In genomic region chr12:121577443-121578180, GRCh38 we compare ENCODE assay signal across 9 cellular contexts. TPM values are rescaled to one million over a fixed set of nuclear protein-coding genes. Genes with fewer than 3 reads are reported as not detected.
DNase-seq lines count a peak whose midpoint lies in the region; ATAC-seq and TF ChIP-seq lines count a peak whose summit lies in the region.
"Had no signal": no experiment of that assay in that cellular context is flagged by ENCODE, and none has a peak within 500 bp of the region (broad histone marks: within the 10 kb centered on the region; RNA-seq: fewer than 3 reads in every experiment).

No MANE protein-coding gene starts in this region.

- H3K9me3 ChIP-seq in SK-N-SH: no peaks in the 10 kb centered on the region
- no peaks in the 10 kb centered on the region for H3K9me3 ChIP-seq in iPS DF 6.9 (ENCODE audit: control insufficient read depth, insufficient read depth, low read length)
- H3K9me3 ChIP-seq in body of pancreas: no peaks in the 10 kb centered on the region

- peaks cover 25% of the 10 kb centered on the region for H3K4me1 Mint-ChIP-seq in activated CD4-positive, alpha-beta memory T cell treated with anti-CD3 and anti-CD28 coated beads for 36 hours (ENCODE audit: low read depth)
- peaks cover 40% of the 10 kb centered on the region for H3K4me1 Mint-ChIP-seq in stimulated activated memory B cell treated with anti-CD40 and anti-IgM and Interleukin-4, amounts not matched to agents 10 μg/mL and 1 μg/mL and 100 μg/mL, for 72 hours

- CTCF ChIA-PET in SK-N-SH (lab: Yijun Ruan, JAX): interaction anchor here (0.9 to 5.0 kb wide), 2 partner anchors 25 to 91 kb away, joined by 3 to 30 read pairs; no protein-coding TSS in a partner anchor
- CTCF ChIA-PET in activated CD4-positive, alpha-beta memory T cell treated with anti-CD3 and anti-CD28 coated beads for 36 hours (lab: Charles Lee): interaction anchor here (0.6 to 4.6 kb wide), 4 partner anchors 19 to 134 kb away, joined by 3 to 41 read pairs (median 4); partner anchors contain the start of gene ORAI1

- 90% methylated on average over 9 of the region's 10 CpGs for WGBS in SK-N-SH (ENCODE audit: low lambda C conversion rate)
- no CpG with 5 or more reads among the region's 10 CpGs for WGBS in iPS DF 6.9 (ENCODE audit: insufficient coverage, insufficient read length)
- WGBS in body of pancreas, 2 donors: 84 to 92% methylated on average over 9 to 10 of the region's 10 CpGs

- H3K36me3 Mint-ChIP-seq in activated CD4-positive, alpha-beta memory T cell treated with anti-CD3 and anti-CD28 coated beads for 36 hours: peaks cover 6% of the 10 kb centered on the region
- peaks cover 26% of the 10 kb centered on the region for H3K36me3 Mint-ChIP-seq in stimulated activated memory B cell treated with anti-CD40 and anti-IgM and Interleukin-4, amounts not matched to agents 10 μg/mL and 1 μg/mL and 100 μg/mL, for 72 hours

- ATAC-seq in SK-N-SH treated with all-trans-retinoic acid at 6 μM for 48 hours (no peak), HG02885 (IDR thresholded peaks at IDR 0.05; ENCODE audit: poor library complexity, unreplicated experiment) (no peak), body of pancreas (no peak), GM21825 (IDR thresholded peaks at IDR 0.05; ENCODE audit: unreplicated experiment) (no peak)
- no peak for ATAC-seq in stimulated activated memory B cell treated with anti-CD40 and anti-IgM and Interleukin-4, amounts not matched to agents 10 μg/mL and 1 μg/mL and 100 μg/mL, for 72 hours

- DNase-seq in SK-N-SH: no peak
- DNase-seq in activated CD4-positive, alpha-beta memory T cell treated with anti-CD3 and anti-CD28 coated beads for 36 hours: no peak
- no peak for DNase-seq in iPS DF 6.9 (ENCODE audit: low read depth, low spot score)
- DNase-seq in body of pancreas: no peak

- H3K36me3 ChIP-seq in SK-N-SH (replicated peaks in 1 of 2; ENCODE audit: control insufficient read depth in 1 of 2, insufficient read depth in 2 of 2, low read length in 1 of 2) (peaks cover 17 to 19% of the 10 kb centered on the region in 2 experiments), iPS DF 6.9 (ENCODE audit: control insufficient read depth, insufficient read depth, low read length) (peaks cover 20% of the 10 kb centered on the region), body of pancreas (replicated peaks in 1 of 2; ENCODE audit: insufficient read depth in 1 of 2, low read depth in 2 of 2) (no peaks in the 10 kb centered on the region)

- H4K20me1 ChIP-seq in SK-N-SH (ENCODE audit: insufficient read depth): no peaks in the 10 kb centered on the region

- H3K4me3 ChIP-seq in SK-N-SH (ENCODE audit: low read depth in 2 of 2, low read length in 1 of 2): peak overlapping the region in 1 of 2 experiments; percentile 55; a peak in 2 of 4 replicates
- H3K4me3 ChIP-seq in iPS DF 6.9 (ENCODE audit: low read length): peak overlapping the region; percentile 50; the same call in 1 of the 2 replicates
- no peak overlapping the region for H3K4me3 ChIP-seq in body of pancreas

- H2AFZ ChIP-seq in SK-N-SH (ENCODE audit: low read depth): peak overlapping the region; percentile 58; the same call in 1 of the 2 replicates

- POLR2A ChIA-PET in SK-N-SH (lab: Yijun Ruan, JAX): no interaction called here
- POLR2A ChIA-PET in activated CD4-positive, alpha-beta memory T cell treated with anti-CD3 and anti-CD28 coated beads for 36 hours (lab: Charles Lee): interaction anchor here (0.7 to 2.3 kb wide), 5 partner anchors 11 to 83 kb away, joined by 3 to 9 read pairs (median 3); partner anchors contain the start of gene ORAI1

- peaks cover 37% of the 10 kb centered on the region for H3F3A ChIP-seq in SK-N-SH (replicated peaks; ENCODE audit: insufficient read depth)

- H3K4me1 ChIP-seq in SK-N-SH (ENCODE audit: control insufficient read depth in 1 of 2, insufficient read depth in 2 of 2, low read depth in 1 of 2, low read length in 1 of 2): peaks cover 23 to 26% of the 10 kb centered on the region in 2 experiments; a peak in 3 of 4 replicates
- H3K4me1 ChIP-seq in iPS DF 6.9 (ENCODE audit: control insufficient read depth, insufficient read depth, low read length): peaks cover 2% of the 10 kb centered on the region
- peaks cover 39% of the 10 kb centered on the region for H3K4me1 ChIP-seq in body of pancreas

- TF ChIP-seq RAD21 in SK-N-SH (IDR thresholded peaks at IDR 0.05; ENCODE audit: low read length): no peak

- no peak for TF ChIP-seq EP300 in SK-N-SH (IDR thresholded peaks at IDR 0.05; ENCODE audit: borderline replicate concordance in 1 of 2, low read depth in 1 of 2, low read length in 1 of 2)

- peak overlapping the region; percentile 32 for H3K4me3 Mint-ChIP-seq in activated CD4-positive, alpha-beta memory T cell treated with anti-CD3 and anti-CD28 coated beads for 36 hours
- H3K4me3 Mint-ChIP-seq in stimulated activated memory B cell treated with anti-CD40 and anti-IgM and Interleukin-4, amounts not matched to agents 10 μg/mL and 1 μg/mL and 100 μg/mL, for 72 hours: peak overlapping the region; percentile 37

- no peak for TF ChIP-seq CTCF in SK-N-SH (IDR thresholded peaks at IDR 0.05)
- TF ChIP-seq CTCF in body of pancreas (IDR thresholded peaks at IDR 0.05): no peak

- H3K9ac ChIP-seq in SK-N-SH: peak overlapping the region; percentile 70

- no peaks in the 10 kb centered on the region for H3K27me3 ChIP-seq in SK-N-SH (ENCODE audit: insufficient read depth)
- H3K27me3 ChIP-seq in iPS DF 6.9 (ENCODE audit: control insufficient read depth, insufficient read depth, low read length): no peaks in the 10 kb centered on the region
- H3K27me3 ChIP-seq in body of pancreas: no peaks in the 10 kb centered on the region

- no peak overlapping the region for H3K27ac Mint-ChIP-seq in activated CD4-positive, alpha-beta memory T cell treated with anti-CD3 and anti-CD28 coated beads for 36 hours
- H3K27ac Mint-ChIP-seq in stimulated activated memory B cell treated with anti-CD40 and anti-IgM and Interleukin-4, amounts not matched to agents 10 μg/mL and 1 μg/mL and 100 μg/mL, for 72 hours: peak overlapping the region; percentile 70

- H3K4me2 ChIP-seq in SK-N-SH: peak overlapping the region; percentile 96

- H3K79me2 ChIP-seq in SK-N-SH (ENCODE audit: insufficient read depth): peaks cover 24% of the 10 kb centered on the region

- peak overlapping the region in 1 of 2 experiments; percentile 98; a peak in 2 of 4 replicates for H3K27ac ChIP-seq in SK-N-SH (ENCODE audit: low read depth in 2 of 2, low read length in 1 of 2)
- peak overlapping the region; percentile 93 for H3K27ac ChIP-seq in iPS DF 6.9 (ENCODE audit: low read length)
- H3K27ac ChIP-seq in body of pancreas: peak overlapping the region in 1 of 4 donors; percentile 3
- H3K27ac ChIP-seq: C4-2B had no signal

- no peak for TF ChIP-seq POLR2A in body of pancreas (IDR thresholded peaks at IDR 0.05)

- intact Hi-C loops in activated CD4-positive, alpha-beta memory T cell treated with anti-CD3 and anti-CD28 coated beads for 36 hours (cut with micrococcal nuclease): no loop called here
- intact Hi-C loops in body of pancreas (cut with DNase I): loop anchor here (10.0 kb wide), 1 partner anchor 47 kb away; the partner anchor contains the start of gene ORAI1

- H3K9me3 Mint-ChIP-seq in activated CD4-positive, alpha-beta memory T cell treated with anti-CD3 and anti-CD28 coated beads for 36 hours: no peaks in the 10 kb centered on the region
- H3K9me3 Mint-ChIP-seq in stimulated activated memory B cell treated with anti-CD40 and anti-IgM and Interleukin-4, amounts not matched to agents 10 μg/mL and 1 μg/mL and 100 μg/mL, for 72 hours: no peaks in the 10 kb centered on the region

- H3K9me2 ChIP-seq in SK-N-SH: no peaks in the 10 kb centered on the region

- no peaks in the 10 kb centered on the region for H3K27me3 Mint-ChIP-seq in activated CD4-positive, alpha-beta memory T cell treated with anti-CD3 and anti-CD28 coated beads for 36 hours
- H3K27me3 Mint-ChIP-seq in stimulated activated memory B cell treated with anti-CD40 and anti-IgM and Interleukin-4, amounts not matched to agents 10 μg/mL and 1 μg/mL and 100 μg/mL, for 72 hours: no peaks in the 10 kb centered on the region

TF ChIP-seq in SK-N-SH, 30 proteins besides CTCF, POLR2A, EP300 and RAD21 (continues in another document):
- TF ChIP-seq TCF12 (IDR thresholded peaks at IDR 0.05) (no peak), SMC3 (IDR thresholded peaks at IDR 0.05; ENCODE audit: low read depth, low read length) (no peak), TEAD4 (IDR thresholded peaks at IDR 0.05; ENCODE audit: borderline replicate concordance, insufficient read depth) (no peak), YY1 (IDR thresholded peaks at IDR 0.05; ENCODE audit: low read depth) (no peak), FOXJ3 (CRISPR knock-in tag; IDR thresholded peaks at IDR 0.05) (no peak), FOSL2 (IDR thresholded peaks at IDR 0.05; ENCODE audit: borderline replicate concordance, low read depth) (no peak), GABPA (IDR thresholded peaks at IDR 0.05; ENCODE audit: low read depth) (no peak), POLR2AphosphoS5 (IDR thresholded peaks at IDR 0.05; ENCODE audit: low read depth, low read length) (no peak), RXRA (IDR thresholded peaks at IDR 0.05; ENCODE audit: borderline replicate concordance, low read depth) (no peak), ELF1 (IDR thresholded peaks at IDR 0.05) (no peak)

TF ChIP-seq in SK-N-SH treated with all-trans-retinoic acid at 6 μM for 48 hours, 23 proteins besides CTCF, POLR2A, EP300 and RAD21 (continues in another document):
- no peak for TF ChIP-seq CSDC2 (CRISPR knock-in tag; IDR thresholded peaks at IDR 0.05)

RNA-seq across cellular contexts. Expression of gene KDM2B, which starts 3.2 kb away (rescaled TPM):
- polyA plus RNA-seq in SK-N-SH (2012; rRNA removed): 9.6 and 11.5 TPM in 2 replicates
- polyA plus RNA-seq in SK-N-SH (2012; cell fraction: cytosol; rRNA removed): 8.2 and 11.0 TPM in 2 replicates
- 25.9 and 32.9 TPM in 2 replicates for polyA plus RNA-seq in SK-N-SH (2012; cell fraction: nucleus; rRNA removed)
- total RNA-seq in activated CD4-positive, alpha-beta memory T cell treated with anti-CD3 and anti-CD28 coated beads for 36 hours: 10 to 100 TPM; 41.9 to 44.8 TPM
- 10 to 100 TPM; 17.8 to 26.5 TPM for total RNA-seq in body of pancreas

RNA-seq across cellular contexts. Expression of gene ORAI1, which starts 48.7 kb away (rescaled TPM):
- polyA plus RNA-seq in SK-N-SH (2012; rRNA removed): 13.2 and 16.6 TPM in 2 replicates
- 6.8 and 12.5 TPM in 2 replicates for polyA plus RNA-seq in SK-N-SH (2012; cell fraction: cytosol; rRNA removed)
- polyA plus RNA-seq in SK-N-SH (2012; cell fraction: nucleus; rRNA removed): 6.0 and 6.1 TPM in 2 replicates
- 10 to 100 TPM; 41.6 to 43.2 TPM for total RNA-seq in activated CD4-positive, alpha-beta memory T cell treated with anti-CD3 and anti-CD28 coated beads for 36 hours
- 1 to 10 TPM in 1 of 2 donors, under 1 TPM in 1; 0.66 to 3.9 TPM for total RNA-seq in body of pancreas

Comparison
In these comparisons a context has a peak if more than half of its experiments do, and no peak if none do; other contexts are left out.
1. RNA of gene ORAI1, which starts 48.7 kb away (total RNA-seq): 41.6 to 43.2 TPM in activated CD4-positive, alpha-beta memory T cell treated with anti-CD3 and anti-CD28 coated beads for 36 hours; 0.66 to 3.9 TPM in body of pancreas; every median in the first group is over 4 times any median in the second.